15 cellular contexts compared by ENCODE assay signal in the genomic region with DNA sequence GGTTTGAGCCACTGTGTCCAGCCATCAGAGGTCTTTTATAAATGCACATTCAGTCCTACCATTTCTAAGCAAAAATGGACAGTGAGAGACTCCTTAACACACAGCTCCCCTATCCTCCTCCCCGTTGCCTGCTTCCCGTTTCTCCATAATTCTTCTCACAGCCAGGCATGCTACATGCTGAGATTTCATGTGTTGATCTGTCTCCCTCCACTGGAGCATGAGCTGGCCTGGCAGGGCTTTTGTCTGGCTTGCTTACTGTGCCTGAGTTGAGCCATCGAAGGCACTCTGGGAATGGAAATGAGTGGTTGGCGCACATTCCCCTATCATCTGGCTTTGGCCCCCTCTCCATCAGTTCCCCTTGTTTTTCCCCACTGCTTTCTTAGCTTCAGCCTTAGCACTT.
DNase-seq lines count a peak whose midpoint lies in the region; TF ChIP-seq lines count a peak whose summit lies in the region.
"Had no signal": no experiment of that assay in that cellular context is flagged by ENCODE, and none has a peak within 500 bp of the region (broad histone marks: within the 10 kb centered on the region; RNA-seq: fewer than 3 reads in every experiment).

No MANE protein-coding gene starts in this region.

- H3K56ac ChIP-seq in mesendoderm (ENCODE audit: low read length) = no peak overlapping the region

- DNase-seq in AG09319 (ENCODE audit: extremely low read depth, low read depth) = peak; percentile 4
- peak; percentile 14 for DNase-seq in NCI-H69 (lab: John Stamatoyannopoulos, UW)
- peak; percentile 10 for DNase-seq in fibroblast of mammary gland (ENCODE audit: low read depth)
- DNase-seq in neural progenitor cell (ENCODE audit: low spot score) = no peak
- DNase-seq in ovary = no peak
- DNase-seq in activated naive CD4-positive, alpha-beta T cell treated with anti-CD3 and anti-CD28 coated beads, Interleukin-2, amount 50 U/mL, for 16 hours = no peak
- no peak for DNase-seq in COLO829 (ENCODE audit: low spot score)
- no peak for DNase-seq in mesendoderm
- DNase-seq: C1 segment of cervical spinal cord, EL, GOT3, KG1, NCI-H1092, NCI-H2081, NCI-H774 had no signal

- H2BK15ac ChIP-seq in mesendoderm (replicated peaks; ENCODE audit: low read depth) = no peak overlapping the region

- H3K9me3 ChIP-seq in neural progenitor cell (ENCODE audit: low read depth) = no peaks in the 10 kb centered on the region
- H3K9me3 ChIP-seq in ovary = no peaks in the 10 kb centered on the region

- H3K4me2 ChIP-seq in neural progenitor cell = no peak overlapping the region
- H3K4me2 ChIP-seq in mesendoderm (ENCODE audit: low read length) = no peak overlapping the region

- H3K36me3 ChIP-seq in neural progenitor cell = no peaks in the 10 kb centered on the region
- no peaks in the 10 kb centered on the region for H3K36me3 ChIP-seq in ovary
- no peaks in the 10 kb centered on the region for H3K36me3 ChIP-seq in mesendoderm (ENCODE audit: control insufficient read depth, insufficient read depth, low read length)

- H3K79me1 ChIP-seq in mesendoderm (ENCODE audit: low read length) = no peaks in the 10 kb centered on the region

- H2AK5ac ChIP-seq in mesendoderm (ENCODE audit: low read length) = no peak overlapping the region

- H4K5ac ChIP-seq in mesendoderm (ENCODE audit: low read length) = no peak overlapping the region

- H2BK120ac ChIP-seq in mesendoderm (ENCODE audit: low read depth, low read length) = no peak overlapping the region

- no peaks in the 10 kb centered on the region for H4K20me1 ChIP-seq in neural progenitor cell (ENCODE audit: low read depth)

- H3K18ac ChIP-seq in mesendoderm (ENCODE audit: low read length) = no peak overlapping the region

- peak overlapping the region; percentile 70 for H3K27ac Mint-ChIP-seq in neural progenitor cell

- no peak overlapping the region for H3K4ac ChIP-seq in mesendoderm (ENCODE audit: low read depth, low read length)

- intact Hi-C loops in ovary (cut with DNase I) = no loop called here

- WGBS in ovary, 3 donors = 91 to 93% (median 91%) methylated on average over 4 of the region's 4 CpGs
- no CpG with 5 or more reads among the region's 4 CpGs for WGBS in mesendoderm (ENCODE audit: extremely low coverage, insufficient coverage, low lambda C conversion rate)

- H3K9me3 Mint-ChIP-seq in neural progenitor cell = no peaks in the 10 kb centered on the region

- H3K4me3 ChIP-seq in fibroblast of mammary gland (ENCODE audit: control insufficient read depth, low read depth, low read length) (no peak overlapping the region), neural progenitor cell (no peak overlapping the region), ovary (no peak overlapping the region), mesendoderm (ENCODE audit: low read length) (no peak overlapping the region)

- TF ChIP-seq CTCF in AG09319 (IDR thresholded peaks at IDR 0.05; ENCODE audit: low read depth, low read length) (no peak; the same call in 1 of the 2 replicates), fibroblast of mammary gland (conservative IDR thresholded peaks at IDR 0.05; ENCODE audit: control insufficient read depth, insufficient read depth, low read depth, low read length) (no peak), neural progenitor cell (IDR thresholded peaks at IDR 0.05) (no peak), ovary (IDR thresholded peaks at IDR 0.05) (no peak)

- H3K27me3 Mint-ChIP-seq in neural progenitor cell (ENCODE audit: insufficient read depth, low read depth) = no peaks in the 10 kb centered on the region

- H3K79me2 ChIP-seq in neural progenitor cell (ENCODE audit: low read depth) (no peaks in the 10 kb centered on the region), mesendoderm (ENCODE audit: control insufficient read depth, insufficient read depth, low read length) (no peaks in the 10 kb centered on the region)

- no peaks in the 10 kb centered on the region for H3K27me3 ChIP-seq in neural progenitor cell
- H3K27me3 ChIP-seq in ovary = no peaks in the 10 kb centered on the region
- no peaks in the 10 kb centered on the region for H3K27me3 ChIP-seq in mesendoderm (ENCODE audit: insufficient read depth, low read length, poor library complexity)

- H3K36me3 Mint-ChIP-seq in neural progenitor cell = no peaks in the 10 kb centered on the region

- H3K23ac ChIP-seq in mesendoderm (ENCODE audit: low read length) = no peak overlapping the region

- H2BK5ac ChIP-seq in mesendoderm (ENCODE audit: low read length) = no peak overlapping the region

- H4K8ac ChIP-seq in mesendoderm (ENCODE audit: low read depth, low read length) = no peak overlapping the region

- peaks cover 43% of the 10 kb centered on the region for H3K4me1 Mint-ChIP-seq in neural progenitor cell

- H3K4me1 ChIP-seq in neural progenitor cell = no peaks in the 10 kb centered on the region
- H3K4me1 ChIP-seq in ovary (ENCODE audit: insufficient read depth) = no peaks in the 10 kb centered on the region
- no peaks in the 10 kb centered on the region for H3K4me1 ChIP-seq in mesendoderm (ENCODE audit: control insufficient read depth, low read depth, low read length)

- H3F3A ChIP-seq in neural progenitor cell (ENCODE audit: low read depth) = peaks cover 12% of the 10 kb centered on the region

- H3K9ac ChIP-seq in neural progenitor cell (no peak overlapping the region), mesendoderm (ENCODE audit: low read length) (no peak overlapping the region)

- peak overlapping the region; percentile 4 for H3K4me3 Mint-ChIP-seq in neural progenitor cell

- H3K27ac ChIP-seq in neural progenitor cell (no peak overlapping the region), ovary (no peak overlapping the region), mesendoderm (ENCODE audit: low read depth, low read length) (no peak overlapping the region)

- TF ChIP-seq EP300 in ovary (IDR thresholded peaks at IDR 0.05) = no peak

- TF ChIP-seq POLR2A in ovary (IDR thresholded peaks at IDR 0.05) = no peak

- no peak overlapping the region for H2AFZ ChIP-seq in neural progenitor cell (replicated peaks)

Comparison
In these comparisons a context has a peak if more than half of its experiments do, and no peak if none do; other contexts are left out.
1. DNase-seq: peak in AG09319 (single experiment), NCI-H69 (single experiment) and fibroblast of mammary gland (single experiment); none in neural progenitor cell (single experiment), ovary (0 of 5), activated naive CD4-positive, alpha-beta T cell treated with anti-CD3 and anti-CD28 coated beads, Interleukin-2, amount 50 U/mL, for 16 hours (single experiment), COLO829 (single experiment) and mesendoderm (single experiment).